ENCODE assay signal across 21 cellular contexts in the genomic region with DNA sequence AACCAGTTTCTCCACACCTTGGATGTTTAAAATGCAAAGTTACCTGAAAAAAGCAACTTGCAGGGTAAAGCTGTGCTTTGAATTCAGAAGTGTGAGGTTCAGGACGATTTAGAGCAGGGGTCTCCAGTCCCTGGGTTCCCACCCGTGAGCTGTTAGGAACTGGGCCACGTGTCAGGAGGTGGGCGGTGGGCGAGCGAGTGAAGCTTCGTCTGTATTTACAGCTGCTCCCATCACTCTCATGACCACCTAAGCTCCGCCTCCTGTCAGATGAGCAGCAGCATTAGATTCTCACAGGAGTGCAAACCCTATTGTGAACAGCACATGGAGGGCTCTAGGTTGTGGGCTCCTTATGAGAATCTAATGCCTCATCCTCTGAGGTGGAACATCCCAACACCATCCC.
DNase-seq lines count a peak whose midpoint lies in the region; ATAC-seq and TF ChIP-seq lines count a peak whose summit lies in the region.
"Had no signal": no experiment of that assay in that cellular context is flagged by ENCODE, and none has a peak within 500 bp of the region (broad histone marks: within the 10 kb centered on the region; RNA-seq: fewer than 3 reads in every experiment).

No MANE protein-coding gene starts in this region.

- H3K27me3 ChIP-seq in WERI-Rb-1 (ENCODE audit: insufficient read depth, low read depth, severe bottlenecking), result peaks cover 96% of the 10 kb centered on the region

- H3K9me3 Mint-ChIP-seq in chondrocyte (ENCODE audit: low read depth), result peaks cover 9% of the 10 kb centered on the region
- H3K9me3 Mint-ChIP-seq: activated CD4-positive, alpha-beta T cell treated with anti-CD3 and anti-CD28 coated beads, Interleukin-2, amount 10 ng/mL, durations not matched to agents 7 days and 5 days had no signal

- in situ Hi-C loops in ACHN (cut with HindIII; ENCODE audit: low pct_ligation_motif_present, low pct_unique_long_range_greater_than_20kb, low sequenced_read_pairs), result no loop called here

- no peak for ATAC-seq in HG03571 (IDR thresholded peaks at IDR 0.05; ENCODE audit: unreplicated experiment)
- ATAC-seq: left lung, T-helper 17 cell had no signal

- no peak overlapping the region for H3K4me3 Mint-ChIP-seq in chondrocyte (ENCODE audit: unreplicated experiment)
- H3K4me3 Mint-ChIP-seq: activated CD4-positive, alpha-beta T cell treated with anti-CD3 and anti-CD28 coated beads, Interleukin-2, amount 10 ng/mL, durations not matched to agents 7 days and 5 days; activated naive CD8-positive, alpha-beta T cell; central memory CD8-positive, alpha-beta T cell; H9; neural crest cell; T-helper 17 cell had no signal

- DNase-seq in COLO668 (lab: John Stamatoyannopoulos, UW; ENCODE audit: unreplicated experiment), result peak; percentile 87
- peak; percentile 88 for DNase-seq in NCI-H1092 treated with DMSO at 0.1 percent for 48 hours (lab: John Stamatoyannopoulos, UW)
- peak; percentile 73 for DNase-seq in NCI-H2107 treated with DMSO at 0.1 percent for 48 hours (lab: John Stamatoyannopoulos, UW; ENCODE audit: unreplicated experiment)
- peak; percentile 63 for DNase-seq in chondrocyte (ENCODE audit: low spot score)
- DNase-seq in WERI-Rb-1, result no peak
- no peak for DNase-seq in ACHN
- no peak for DNase-seq in GDM1 (lab: John Stamatoyannopoulos, UW)
- DNase-seq: activated CD4-positive, alpha-beta T cell treated with anti-CD3 and anti-CD28 coated beads, Interleukin-2, amount 10 ng/mL, durations not matched to agents 7 days and 5 days; C1 segment of cervical spinal cord; H9; IMR-90; NCI-H2171 treated with DMSO at 0.1 percent for 48 hours; T-helper 17 cell had no signal

- no peak overlapping the region for H3K27ac Mint-ChIP-seq in chondrocyte (ENCODE audit: unreplicated experiment)
- H3K27ac Mint-ChIP-seq: activated CD4-positive, alpha-beta T cell treated with anti-CD3 and anti-CD28 coated beads, Interleukin-2, amount 10 ng/mL, durations not matched to agents 7 days and 5 days; activated naive CD8-positive, alpha-beta T cell; H9; T-helper 17 cell had no signal

- H3K9me3 ChIP-seq in WERI-Rb-1 (ENCODE audit: severe bottlenecking), result peaks cover 5% of the 10 kb centered on the region
- H3K9me3 ChIP-seq: left lung, suprapubic skin had no signal

- H3K36me3 ChIP-seq in WERI-Rb-1, result no peaks in the 10 kb centered on the region
- H3K36me3 ChIP-seq: left lung, suprapubic skin had no signal

- no peak for TF ChIP-seq CTCF in chondrocyte (IDR thresholded peaks at IDR 0.05)
- no peak for TF ChIP-seq CTCF in WERI-Rb-1 (IDR thresholded peaks at IDR 0.05; ENCODE audit: low read depth, low read length)

- peaks cover 6% of the 10 kb centered on the region for H3K27me3 Mint-ChIP-seq in chondrocyte (ENCODE audit: low read depth)

- no peak overlapping the region for H3K27ac ChIP-seq in WERI-Rb-1
- H3K27ac ChIP-seq: epithelial cell of prostate, left lung, SK-N-MC, suprapubic skin had no signal

- no peaks in the 10 kb centered on the region for H3K36me3 Mint-ChIP-seq in chondrocyte (ENCODE audit: low read depth)
- H3K36me3 Mint-ChIP-seq: activated naive CD8-positive, alpha-beta T cell had no signal

- peaks cover 13% of the 10 kb centered on the region for H3K4me1 Mint-ChIP-seq in chondrocyte (ENCODE audit: low read depth)
- H3K4me1 Mint-ChIP-seq: activated CD4-positive, alpha-beta T cell treated with anti-CD3 and anti-CD28 coated beads, Interleukin-2, amount 10 ng/mL, durations not matched to agents 7 days and 5 days; central memory CD8-positive, alpha-beta T cell; T-helper 17 cell had no signal

- no peak overlapping the region for H3K4me3 ChIP-seq in WERI-Rb-1 (ENCODE audit: low read depth, low read length)
- H3K4me3 ChIP-seq: left lung, SK-N-MC, suprapubic skin had no signal

Comparison
In these comparisons a context has a peak if more than half of its experiments do, and no peak if none do; other contexts are left out.
1. DNase-seq: peak in COLO668 (single experiment), NCI-H1092 treated with DMSO at 0.1 percent for 48 hours (single experiment), NCI-H2107 treated with DMSO at 0.1 percent for 48 hours (single experiment) and chondrocyte (single experiment); none in WERI-Rb-1 (single experiment), ACHN (single experiment) and GDM1 (single experiment).